ENCODE assay signal across 14 cellular contexts in the genomic region with DNA sequence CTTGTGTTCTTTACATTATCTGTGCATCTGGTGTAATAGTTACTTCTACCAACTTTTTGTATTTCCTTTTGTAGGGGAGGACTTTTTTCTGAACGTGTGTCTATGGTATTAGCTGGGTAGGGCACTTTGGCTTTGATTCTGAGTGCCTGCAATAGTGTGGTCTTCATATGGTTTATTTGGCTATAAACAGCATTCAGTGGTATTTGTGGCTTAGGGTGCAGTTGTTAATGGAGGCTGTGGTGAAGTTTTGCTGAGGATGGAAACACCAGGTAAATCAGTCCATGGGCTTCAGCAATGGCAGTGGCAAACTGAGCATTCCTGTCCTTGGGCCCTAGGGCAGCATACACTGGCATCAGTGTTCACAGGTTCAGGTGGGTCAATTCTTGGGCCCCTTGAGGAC.
"Had no signal": no experiment of that assay in that cellular context is flagged by ENCODE, and none has a peak within 500 bp of the region (broad histone marks: within the 10 kb centered on the region; RNA-seq: fewer than 3 reads in every experiment).

No MANE protein-coding gene starts in this region.

- H3K36me3 Mint-ChIP-seq: activated CD4-positive, alpha-beta memory T cell treated with anti-CD3 and anti-CD28 coated beads for 36 hours had no signal

- H3K4me3 ChIP-seq: cardiac muscle cell, heart right ventricle, lung, ovary, right lobe of liver, tibial nerve, vagina had no signal

- ATAC-seq: heart right ventricle, left cardiac atrium, right lobe of liver had no signal

- H3K9me3 ChIP-seq: ovary, right lobe of liver, vagina had no signal

- H3K27me3 ChIP-seq: cardiac muscle cell, heart right ventricle, ovary, right lobe of liver, tibial nerve, vagina had no signal

- H3K36me3 ChIP-seq: cardiac muscle cell, heart right ventricle, ovary, right lobe of liver, tibial nerve, vagina had no signal

- DNase-seq: activated CD4-positive, alpha-beta memory T cell treated with anti-CD3 and anti-CD28 coated beads for 36 hours; activated CD4-positive, alpha-beta T cell treated with anti-CD3 and anti-CD28 coated beads for 1 hour; activated naive CD4-positive, alpha-beta T cell treated with Interleukin-2 at 50 U/mL for 16 hours; heart right ventricle; left cardiac atrium; midbrain; ovary; right lobe of liver; T1000 had no signal

- H3K4me3 Mint-ChIP-seq: activated CD4-positive, alpha-beta memory T cell treated with anti-CD3 and anti-CD28 coated beads for 36 hours had no signal

- H3K27ac ChIP-seq: cardiac muscle cell, epithelial cell of prostate, heart right ventricle, ovary, right lobe of liver, tibial nerve, vagina had no signal

- H3K27ac Mint-ChIP-seq: activated CD4-positive, alpha-beta memory T cell treated with anti-CD3 and anti-CD28 coated beads for 36 hours had no signal
